ENCODE assay signal across 21 cellular contexts in the genomic region with DNA sequence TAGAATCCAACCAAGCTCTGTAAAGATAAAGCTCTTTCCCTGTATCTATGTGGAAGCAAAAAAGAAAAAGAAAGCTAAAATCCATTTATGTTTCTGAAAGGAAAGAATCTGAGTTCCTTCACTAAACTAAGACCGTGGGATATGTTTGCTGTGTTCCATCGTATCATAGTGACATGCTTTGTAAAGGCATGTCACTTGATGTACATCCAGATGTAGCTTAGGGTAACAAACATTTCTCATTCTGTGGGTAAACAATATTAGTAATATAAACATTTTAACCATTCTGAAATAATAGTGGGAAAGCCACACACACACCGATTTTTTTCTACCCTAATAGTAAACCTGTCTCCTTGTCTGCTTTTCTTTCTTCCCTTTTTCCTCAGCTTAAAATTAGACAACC.
DNase-seq lines count a peak whose midpoint lies in the region; ATAC-seq, FAIRE-seq and TF ChIP-seq lines count a peak whose summit lies in the region.
"Had no signal": no experiment of that assay in that cellular context is flagged by ENCODE, and none has a peak within 500 bp of the region (broad histone marks: within the 10 kb centered on the region; RNA-seq: fewer than 3 reads in every experiment).

No MANE protein-coding gene starts in this region.

- H4K20me1 ChIP-seq in PC-9 (ENCODE audit: insufficient read depth): no peaks in the 10 kb centered on the region

- H3K9me2 ChIP-seq in PC-9 (ENCODE audit: insufficient read depth): no peaks in the 10 kb centered on the region

- TF ChIP-seq CTCF in PC-9 (conservative IDR thresholded peaks at IDR 0.05): no peak

- peaks cover 16% of the 10 kb centered on the region; the same call in 1 of the 2 replicates for H3F3A ChIP-seq in PC-9 (ENCODE audit: insufficient read depth, low read depth)

- H3K4me1 ChIP-seq in PC-9 (replicated peaks; ENCODE audit: insufficient read depth): peaks cover 24% of the 10 kb centered on the region
- H3K4me1 ChIP-seq: ascending aorta, Caco-2 had no signal

- H3K4me3 ChIP-seq in PC-9: no peak overlapping the region
- no peak overlapping the region for H3K4me3 ChIP-seq in skin epidermis
- H3K4me3 ChIP-seq: ascending aorta had no signal

- no peak overlapping the region for H3K4me2 ChIP-seq in PC-9

- ATAC-seq in HG02852 (IDR thresholded peaks at IDR 0.05; ENCODE audit: unreplicated experiment): no peak
- ATAC-seq: naive thymus-derived CD4-positive, alpha-beta T cell; stimulated activated naive CD8-positive, alpha-beta T cell treated with anti-CD3 and anti-CD28 coated beads, Interleukin-15, Interleukin-2, amounts not matched to agents 100 U/mL and 50 U/mL, for 24 hours had no signal

- POLR2A ChIA-PET in PC-9 (lab: Charles Lee; ENCODE audit: unreplicated experiment): interaction anchor here (0.6 to 0.8 kb wide), 2 partner anchors 49 to 61 kb away, joined by 3 read pairs; no protein-coding TSS in a partner anchor

- CTCF ChIA-PET in PC-9 (lab: Charles Lee): no interaction called here

- peak; percentile 67 for FAIRE-seq in G401.6 (lab: Jason Lieb, UNC)
- FAIRE-seq: small intestine had no signal

- no TSS peak for BruUV-seq in PC-9 (replicated peaks; lab: Mats Ljungman, UMichigan)

- peaks cover 10% of the 10 kb centered on the region; the same call in 1 of the 2 replicates for H3K36me3 ChIP-seq in PC-9 (ENCODE audit: low read depth)

- H3K27me3 ChIP-seq in PC-9 (ENCODE audit: insufficient read depth, low read depth): no peaks in the 10 kb centered on the region
- H3K27me3 ChIP-seq: ascending aorta had no signal

- DNase-seq in PC-9 (no peak), fibroblast of gingiva (ENCODE audit: low read depth) (peak; percentile 81), HPDE6-E6E7 (ENCODE audit: extremely low spot score) (no peak), A172 (ENCODE audit: low spot score) (no peak)
- DNase-seq: activated CD4-positive, alpha-beta T cell treated with anti-CD3 and anti-CD28 coated beads for 1 hour; activated naive CD4-positive, alpha-beta T cell; Caco-2; mammary epithelial cell; MM.1S; naive thymus-derived CD4-positive, alpha-beta T cell; NCI-H146; NCI-H2171; NCI-H526; posterior cingulate gyrus; stimulated activated CD4-positive, alpha-beta T cell treated with anti-CD3 and anti-CD28 coated beads, Interleukin-4, amount 100 ng/mL, for 1 hour; stimulated activated naive CD8-positive, alpha-beta T cell treated with anti-CD3 and anti-CD28 coated beads, Interleukin-15, Interleukin-2, amounts not matched to agents 100 U/mL and 50 U/mL, for 24 hours had no signal

- H3K27ac ChIP-seq in PC-9: peak overlapping the region; percentile 30; the same call in 1 of the 2 replicates
- H3K27ac ChIP-seq in skin epidermis: peak overlapping the region in 13 of 21 experiments; percentile 3 to 72 (median 41)
- H3K27ac ChIP-seq: ascending aorta had no signal

- intact Hi-C loops in PC-9 (cut with micrococcal nuclease; ENCODE audit: unreplicated experiment): no loop called here

- H2AFZ ChIP-seq in PC-9: no peak overlapping the region

- no peaks in the 10 kb centered on the region for H3K9me3 ChIP-seq in PC-9 (ENCODE audit: insufficient read depth, low read depth)
- H3K9me3 ChIP-seq: ascending aorta, Caco-2 had no signal

- H3K79me2 ChIP-seq in PC-9 (ENCODE audit: low read depth): no peaks in the 10 kb centered on the region
